1 cellular context compared by ENCODE assay signal in the genomic region with DNA sequence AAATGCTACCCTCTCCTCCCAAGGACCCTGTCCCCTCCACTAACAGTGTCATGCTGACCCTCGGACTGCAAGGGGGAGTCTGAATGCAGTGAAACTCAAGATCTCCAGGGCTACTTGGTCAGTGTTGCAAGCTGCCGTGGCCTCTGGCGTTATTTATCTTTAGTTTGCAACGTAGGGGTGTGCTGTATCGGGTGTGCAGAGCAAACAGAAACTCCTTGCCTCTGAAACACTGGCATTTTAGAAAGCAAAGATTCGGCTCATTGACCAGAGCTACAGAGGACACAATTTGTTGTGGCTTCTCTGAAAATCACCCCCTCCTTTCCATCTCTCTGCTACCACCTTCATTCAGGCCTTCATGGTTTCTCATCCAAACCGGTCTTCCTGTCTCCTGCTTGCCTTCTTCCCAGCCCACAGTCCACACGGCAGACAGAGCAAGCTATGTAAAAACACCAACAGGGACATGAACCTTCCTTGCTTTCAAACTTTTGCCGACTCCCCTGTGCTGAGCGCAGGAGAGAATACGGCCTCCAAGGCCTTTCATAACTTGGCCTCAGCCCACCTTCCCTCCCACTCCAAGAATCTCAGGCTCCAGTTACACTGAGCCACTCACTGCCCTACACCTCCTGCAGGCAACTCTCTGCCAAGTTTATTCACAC.
TF ChIP-seq lines count a peak whose summit lies in the region.

No MANE protein-coding gene starts in this region.

TF ChIP-seq in HepG2, 621 proteins besides CTCF, POLR2A, EP300 and RAD21 (continued from another document and continues in another):
- TF ChIP-seq, protein P1, sequence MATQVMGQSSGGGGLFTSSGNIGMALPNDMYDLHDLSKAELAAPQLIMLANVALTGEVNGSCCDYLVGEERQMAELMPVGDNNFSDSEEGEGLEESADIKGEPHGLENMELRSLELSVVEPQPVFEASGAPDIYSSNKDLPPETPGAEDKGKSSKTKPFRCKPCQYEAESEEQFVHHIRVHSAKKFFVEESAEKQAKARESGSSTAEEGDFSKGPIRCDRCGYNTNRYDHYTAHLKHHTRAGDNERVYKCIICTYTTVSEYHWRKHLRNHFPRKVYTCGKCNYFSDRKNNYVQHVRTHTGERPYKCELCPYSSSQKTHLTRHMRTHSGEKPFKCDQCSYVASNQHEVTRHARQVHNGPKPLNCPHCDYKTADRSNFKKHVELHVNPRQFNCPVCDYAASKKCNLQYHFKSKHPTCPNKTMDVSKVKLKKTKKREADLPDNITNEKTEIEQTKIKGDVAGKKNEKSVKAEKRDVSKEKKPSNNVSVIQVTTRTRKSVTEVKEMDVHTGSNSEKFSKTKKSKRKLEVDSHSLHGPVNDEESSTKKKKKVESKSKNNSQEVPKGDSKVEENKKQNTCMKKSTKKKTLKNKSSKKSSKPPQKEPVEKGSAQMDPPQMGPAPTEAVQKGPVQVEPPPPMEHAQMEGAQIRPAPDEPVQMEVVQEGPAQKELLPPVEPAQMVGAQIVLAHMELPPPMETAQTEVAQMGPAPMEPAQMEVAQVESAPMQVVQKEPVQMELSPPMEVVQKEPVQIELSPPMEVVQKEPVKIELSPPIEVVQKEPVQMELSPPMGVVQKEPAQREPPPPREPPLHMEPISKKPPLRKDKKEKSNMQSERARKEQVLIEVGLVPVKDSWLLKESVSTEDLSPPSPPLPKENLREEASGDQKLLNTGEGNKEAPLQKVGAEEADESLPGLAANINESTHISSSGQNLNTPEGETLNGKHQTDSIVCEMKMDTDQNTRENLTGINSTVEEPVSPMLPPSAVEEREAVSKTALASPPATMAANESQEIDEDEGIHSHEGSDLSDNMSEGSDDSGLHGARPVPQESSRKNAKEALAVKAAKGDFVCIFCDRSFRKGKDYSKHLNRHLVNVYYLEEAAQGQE (IDR thresholded peaks at IDR 0.05; ENCODE audit: borderline replicate concordance in 1 of 2, low read depth in 1 of 2, low read length in 2 of 2): no peak
- TF ChIP-seq STAT6 (CRISPR knock-in tag; IDR thresholded peaks at IDR 0.05; ENCODE audit: borderline replicate concordance) (no peak), ZNF329 (CRISPR knock-in tag; IDR thresholded peaks at IDR 0.05; ENCODE audit: low read depth) (no peak), TAF15 (IDR thresholded peaks at IDR 0.05; ENCODE audit: low read depth, low read length, poor library complexity, severe bottlenecking) (no peak), PLRG1 (conservative IDR thresholded peaks at IDR 0.05) (no peak), DRAP1 (CRISPR knock-in tag; IDR thresholded peaks at IDR 0.05) (0 out of 2 replicates have a peak, but pooled peaks have one; percentile 9), SMYD3 (CRISPR knock-in tag; IDR thresholded peaks at IDR 0.05) (0 out of 2 replicates have a peak, but pooled peaks have one; percentile 30), THRA (CRISPR knock-in tag; IDR thresholded peaks at IDR 0.05; ENCODE audit: borderline replicate concordance) (0 out of 2 replicates have a peak, but pooled peaks have one; percentile 10), ZNF281 (CRISPR knock-in tag; IDR thresholded peaks at IDR 0.05; ENCODE audit: borderline replicate concordance) (no peak; the same call in 1 of the 2 replicates), ZNF768 (CRISPR knock-in tag; IDR thresholded peaks at IDR 0.05) (no peak), NCOA5 (CRISPR knock-in tag; IDR thresholded peaks at IDR 0.05) (no peak), ZSCAN9 (CRISPR knock-in tag; IDR thresholded peaks at IDR 0.05; ENCODE audit: borderline replicate concordance) (no peak), ELF1 (CRISPR knock-in tag; IDR thresholded peaks at IDR 0.05) (no peak), JUN (CRISPR knock-in tag; IDR thresholded peaks at IDR 0.05) (no peak), KDM3A (CRISPR knock-in tag; IDR thresholded peaks at IDR 0.05; ENCODE audit: low read depth) (no peak), NFIB (CRISPR knock-in tag; IDR thresholded peaks at IDR 0.05; ENCODE audit: borderline replicate concordance) (no peak), IRF2 (CRISPR knock-in tag; IDR thresholded peaks at IDR 0.05) (peak; percentile 11; the same call in 1 of the 2 replicates), ZNF546 (CRISPR knock-in tag; conservative IDR thresholded peaks at IDR 0.05) (no peak), MXI1 (IDR thresholded peaks at IDR 0.05; ENCODE audit: borderline replicate concordance, low read depth, low read length) (no peak), ZNF274 (CRISPR knock-in tag; IDR thresholded peaks at IDR 0.05) (no peak), ZNF761 (CRISPR knock-in tag; conservative IDR thresholded peaks at IDR 0.05) (no peak), SAP130 (CRISPR knock-in tag; IDR thresholded peaks at IDR 0.05; ENCODE audit: low read depth) (peak; percentile 26; the same call in 1 of the 2 replicates), HIC2 (CRISPR knock-in tag; IDR thresholded peaks at IDR 0.05; ENCODE audit: low read depth) (no peak), MIER2 (CRISPR knock-in tag; IDR thresholded peaks at IDR 0.05) (no peak), TCF12 (IDR thresholded peaks at IDR 0.05) (no peak), TCF12 (CRISPR knock-in tag; IDR thresholded peaks at IDR 0.05) (no peak), KAT7 (CRISPR knock-in tag; IDR thresholded peaks at IDR 0.05; ENCODE audit: borderline replicate concordance) (0 out of 2 replicates have a peak, but pooled peaks have one; percentile 59), ARNT2 (CRISPR knock-in tag; IDR thresholded peaks at IDR 0.05; ENCODE audit: low read depth) (no peak), ZFX (CRISPR knock-in tag; IDR thresholded peaks at IDR 0.05; ENCODE audit: low read depth) (peak; percentile 75), TGIF2 (CRISPR knock-in tag; IDR thresholded peaks at IDR 0.05) (no peak), NONO (IDR thresholded peaks at IDR 0.05) (no peak), NONO (CRISPR knock-in tag; conservative IDR thresholded peaks at IDR 0.05) (no peak), PRMT3 (CRISPR knock-in tag; IDR thresholded peaks at IDR 0.05; ENCODE audit: borderline replicate concordance, low read depth) (no peak), SIN3A (IDR thresholded peaks at IDR 0.05; ENCODE audit: borderline replicate concordance, low read depth, low read length) (0 out of 2 replicates have a peak, but pooled peaks have one; percentile 30), RBAK (CRISPR knock-in tag; IDR thresholded peaks at IDR 0.05) (no peak)
- TF ChIP-seq, protein P2, sequence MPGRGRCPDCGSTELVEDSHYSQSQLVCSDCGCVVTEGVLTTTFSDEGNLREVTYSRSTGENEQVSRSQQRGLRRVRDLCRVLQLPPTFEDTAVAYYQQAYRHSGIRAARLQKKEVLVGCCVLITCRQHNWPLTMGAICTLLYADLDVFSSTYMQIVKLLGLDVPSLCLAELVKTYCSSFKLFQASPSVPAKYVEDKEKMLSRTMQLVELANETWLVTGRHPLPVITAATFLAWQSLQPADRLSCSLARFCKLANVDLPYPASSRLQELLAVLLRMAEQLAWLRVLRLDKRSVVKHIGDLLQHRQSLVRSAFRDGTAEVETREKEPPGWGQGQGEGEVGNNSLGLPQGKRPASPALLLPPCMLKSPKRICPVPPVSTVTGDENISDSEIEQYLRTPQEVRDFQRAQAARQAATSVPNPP (CRISPR knock-in tag; IDR thresholded peaks at IDR 0.05): 0 out of 2 replicates have a peak, but pooled peaks have one; percentile 36
- TF ChIP-seq, protein P3, sequence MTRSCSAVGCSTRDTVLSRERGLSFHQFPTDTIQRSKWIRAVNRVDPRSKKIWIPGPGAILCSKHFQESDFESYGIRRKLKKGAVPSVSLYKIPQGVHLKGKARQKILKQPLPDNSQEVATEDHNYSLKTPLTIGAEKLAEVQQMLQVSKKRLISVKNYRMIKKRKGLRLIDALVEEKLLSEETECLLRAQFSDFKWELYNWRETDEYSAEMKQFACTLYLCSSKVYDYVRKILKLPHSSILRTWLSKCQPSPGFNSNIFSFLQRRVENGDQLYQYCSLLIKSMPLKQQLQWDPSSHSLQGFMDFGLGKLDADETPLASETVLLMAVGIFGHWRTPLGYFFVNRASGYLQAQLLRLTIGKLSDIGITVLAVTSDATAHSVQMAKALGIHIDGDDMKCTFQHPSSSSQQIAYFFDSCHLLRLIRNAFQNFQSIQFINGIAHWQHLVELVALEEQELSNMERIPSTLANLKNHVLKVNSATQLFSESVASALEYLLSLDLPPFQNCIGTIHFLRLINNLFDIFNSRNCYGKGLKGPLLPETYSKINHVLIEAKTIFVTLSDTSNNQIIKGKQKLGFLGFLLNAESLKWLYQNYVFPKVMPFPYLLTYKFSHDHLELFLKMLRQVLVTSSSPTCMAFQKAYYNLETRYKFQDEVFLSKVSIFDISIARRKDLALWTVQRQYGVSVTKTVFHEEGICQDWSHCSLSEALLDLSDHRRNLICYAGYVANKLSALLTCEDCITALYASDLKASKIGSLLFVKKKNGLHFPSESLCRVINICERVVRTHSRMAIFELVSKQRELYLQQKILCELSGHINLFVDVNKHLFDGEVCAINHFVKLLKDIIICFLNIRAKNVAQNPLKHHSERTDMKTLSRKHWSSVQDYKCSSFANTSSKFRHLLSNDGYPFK (CRISPR knock-in tag; IDR thresholded peaks at IDR 0.05; ENCODE audit: borderline replicate concordance): no peak
- TF ChIP-seq, protein P4, sequence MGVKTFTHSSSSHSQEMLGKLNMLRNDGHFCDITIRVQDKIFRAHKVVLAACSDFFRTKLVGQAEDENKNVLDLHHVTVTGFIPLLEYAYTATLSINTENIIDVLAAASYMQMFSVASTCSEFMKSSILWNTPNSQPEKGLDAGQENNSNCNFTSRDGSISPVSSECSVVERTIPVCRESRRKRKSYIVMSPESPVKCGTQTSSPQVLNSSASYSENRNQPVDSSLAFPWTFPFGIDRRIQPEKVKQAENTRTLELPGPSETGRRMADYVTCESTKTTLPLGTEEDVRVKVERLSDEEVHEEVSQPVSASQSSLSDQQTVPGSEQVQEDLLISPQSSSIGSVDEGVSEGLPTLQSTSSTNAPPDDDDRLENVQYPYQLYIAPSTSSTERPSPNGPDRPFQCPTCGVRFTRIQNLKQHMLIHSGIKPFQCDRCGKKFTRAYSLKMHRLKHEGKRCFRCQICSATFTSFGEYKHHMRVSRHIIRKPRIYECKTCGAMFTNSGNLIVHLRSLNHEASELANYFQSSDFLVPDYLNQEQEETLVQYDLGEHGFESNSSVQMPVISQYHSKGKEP (CRISPR knock-in tag; IDR thresholded peaks at IDR 0.05): 0 out of 2 replicates have a peak, but pooled peaks have one; percentile 45
